6 cellular contexts compared by ENCODE assay signal in genomic region chr11:64359712-64360402, GRCh38. TPM values are rescaled to one million over a fixed set of nuclear protein-coding genes. Genes with fewer than 3 reads are reported as not detected.
DNase-seq lines count a peak whose midpoint lies in the region; ATAC-seq lines count a peak whose summit lies in the region.

No MANE protein-coding gene starts in this region.

- H3K27ac Mint-ChIP-seq in T-cell, result peak overlapping the region; percentile 83 to 87

- CTCF ChIA-PET in T-cell (lab: Charles Lee), result interaction anchor here in 1 of 2 donors (0.6 kb wide), 1 partner anchor 89 kb away, joined by 3 read pairs; no protein-coding TSS in a partner anchor

- DNase-seq in T-cell, result peak in 11 of 34 experiments; percentile 15 to 43 (median 26)
- DNase-seq in germinal center (ENCODE audit: low spot score), result peak; percentile 53
- DNase-seq in superior temporal gyrus (ENCODE audit: extremely low spot score), result peak; percentile 23
- DNase-seq in GDM1 (lab: John Stamatoyannopoulos, UW), result no peak
- no peak for DNase-seq in SIG-M5 (lab: John Stamatoyannopoulos, UW)

- POLR2A ChIA-PET in T-cell (lab: Charles Lee), result no interaction called here

- no peaks in the 10 kb centered on the region for H3K9me3 Mint-ChIP-seq in T-cell

- peaks cover 24 to 40% (median 31%) of the 10 kb centered on the region in 3 donors for H3K4me1 Mint-ChIP-seq in T-cell

- H3K4me3 Mint-ChIP-seq in T-cell, result peak overlapping the region; percentile 90 to 97 (median 91)

- H3K4me3 ChIP-seq in GM08714 (ENCODE audit: low read length), result peak overlapping the region; percentile 76; the same call in 1 of the 2 replicates

- H3K27me3 Mint-ChIP-seq in T-cell, result no peaks in the 10 kb centered on the region

- H3K36me3 Mint-ChIP-seq in T-cell, result peaks cover 18% of the 10 kb centered on the region

- peak; percentile 31 to 66 (median 45) for ATAC-seq in T-cell (replicated peaks in 1 of 4)

RNA-seq across cellular contexts. Expression of gene RPS6KA4, which starts 0.9 kb away (rescaled TPM):
- 10 to 100 TPM; 16.5 to 48.7 (median 43.7) TPM for total RNA-seq in T-cell

RNA-seq across cellular contexts. Expression of gene CCDC88B, which starts 19.9 kb away (rescaled TPM):
- total RNA-seq in T-cell, result 100 to 1,000 TPM; 132 to 144 (median 133) TPM

RNA-seq across cellular contexts. Expression of gene PRDX5, which starts 41.9 kb away (rescaled TPM):
- total RNA-seq in T-cell, result 10 to 100 TPM; 35.8 to 86.7 (median 71.7) TPM

RNA-seq across cellular contexts. Expression of gene TRMT112, which starts 42.5 kb away (rescaled TPM):
- 100 to 1,000 TPM; 104 to 177 (median 151) TPM for total RNA-seq in T-cell

RNA-seq across cellular contexts. Expression of gene ESRRA, which starts 54.5 kb away (rescaled TPM):
- 10 to 100 TPM; 20.2 to 43.1 (median 39.7) TPM for total RNA-seq in T-cell

Comparison
In these comparisons a context has a peak if more than half of its experiments do, and no peak if none do; other contexts are left out.
1. DNase-seq: peak in germinal center (single experiment) and superior temporal gyrus (single experiment); none in GDM1 (single experiment) and SIG-M5 (single experiment).